Comparison of ENCODE assay signal across 26 cellular contexts in the genomic region with DNA sequence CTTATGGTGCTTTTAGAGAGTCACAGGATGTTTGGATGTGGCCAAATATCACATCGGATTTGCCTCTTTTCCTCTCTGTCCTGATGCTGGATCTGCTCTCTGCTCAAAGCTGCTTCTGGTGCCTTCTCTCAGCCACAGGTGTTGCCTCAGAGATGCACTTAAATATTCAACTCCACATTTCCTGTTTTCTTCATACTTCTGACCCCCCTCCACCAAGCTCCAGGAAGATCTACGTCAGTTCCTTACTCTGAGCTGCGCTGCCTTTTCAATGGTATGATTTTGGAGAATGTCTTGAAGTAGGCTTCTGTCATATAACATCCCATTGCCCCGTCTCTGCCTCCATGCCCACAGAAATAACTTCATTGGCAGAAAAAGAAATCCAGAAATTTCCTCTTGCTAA.
DNase-seq lines count a peak whose midpoint lies in the region; ATAC-seq, FAIRE-seq and TF ChIP-seq lines count a peak whose summit lies in the region.
"Had no signal": no experiment of that assay in that cellular context is flagged by ENCODE, and none has a peak within 500 bp of the region (broad histone marks: within the 10 kb centered on the region; RNA-seq: fewer than 3 reads in every experiment).

No MANE protein-coding gene starts in this region.

- peak overlapping the region; percentile 67 for H3K4me3 Mint-ChIP-seq in activated CD4-positive, alpha-beta T cell treated with anti-CD3 and anti-CD28 coated beads, Interleukin-2, amount 10 ng/mL, durations not matched to agents 24 days and 14 days
- no peak overlapping the region for H3K4me3 Mint-ChIP-seq in stimulated activated naive CD8-positive, alpha-beta T cell treated with anti-CD3 and anti-CD28 coated beads, Interleukin-15, amount 100 ng/mL, for 72 hours
- no peak overlapping the region for H3K4me3 Mint-ChIP-seq in activated CD8-positive, alpha-beta T cell treated with anti-CD3 and anti-CD28 coated beads for 36 hours
- H3K4me3 Mint-ChIP-seq: dendritic cell treated with granulocyte-macrophage colony-stimulating factor and Interleukin-4, amounts not matched to agents 40 ng/mL and 50 ng/mL, for 4 days; endodermal cell; natural killer cell treated with Interleukin-12 subunit alpha and Interleukin-12 subunit beta and Interleukin-15 and Interleukin-18, amount 100 ng/mL, for 72 hours had no signal

- H3K9me3 Mint-ChIP-seq in activated CD4-positive, alpha-beta T cell treated with anti-CD3 and anti-CD28 coated beads, Interleukin-2, amount 10 ng/mL, durations not matched to agents 24 days and 14 days, result no peaks in the 10 kb centered on the region
- H3K9me3 Mint-ChIP-seq in stimulated activated naive CD8-positive, alpha-beta T cell treated with anti-CD3 and anti-CD28 coated beads, Interleukin-15, amount 100 ng/mL, for 72 hours, result no peaks in the 10 kb centered on the region
- no peaks in the 10 kb centered on the region for H3K9me3 Mint-ChIP-seq in activated CD8-positive, alpha-beta T cell treated with anti-CD3 and anti-CD28 coated beads for 36 hours
- H3K9me3 Mint-ChIP-seq: dendritic cell treated with granulocyte-macrophage colony-stimulating factor and Interleukin-4, amounts not matched to agents 40 ng/mL and 50 ng/mL, for 4 days; endodermal cell; natural killer cell treated with Interleukin-12 subunit alpha and Interleukin-12 subunit beta and Interleukin-15 and Interleukin-18, amount 100 ng/mL, for 72 hours had no signal

- CTCF ChIA-PET in activated CD8-positive, alpha-beta T cell treated with anti-CD3 and anti-CD28 coated beads for 36 hours (lab: Charles Lee), result no interaction called here

- peaks cover 12% of the 10 kb centered on the region for H3K4me1 Mint-ChIP-seq in activated CD4-positive, alpha-beta T cell treated with anti-CD3 and anti-CD28 coated beads, Interleukin-2, amount 10 ng/mL, durations not matched to agents 24 days and 14 days
- peaks cover 9% of the 10 kb centered on the region for H3K4me1 Mint-ChIP-seq in stimulated activated naive CD8-positive, alpha-beta T cell treated with anti-CD3 and anti-CD28 coated beads, Interleukin-15, amount 100 ng/mL, for 72 hours
- peaks cover 6% of the 10 kb centered on the region for H3K4me1 Mint-ChIP-seq in activated CD8-positive, alpha-beta T cell treated with anti-CD3 and anti-CD28 coated beads for 36 hours (ENCODE audit: low read depth)

- H3K27ac Mint-ChIP-seq in activated CD4-positive, alpha-beta T cell treated with anti-CD3 and anti-CD28 coated beads, Interleukin-2, amount 10 ng/mL, durations not matched to agents 24 days and 14 days, result peak overlapping the region; percentile 90
- H3K27ac Mint-ChIP-seq in stimulated activated naive CD8-positive, alpha-beta T cell treated with anti-CD3 and anti-CD28 coated beads, Interleukin-15, amount 100 ng/mL, for 72 hours, result peak overlapping the region in 1 of 2 donors; percentile 43
- H3K27ac Mint-ChIP-seq in activated CD8-positive, alpha-beta T cell treated with anti-CD3 and anti-CD28 coated beads for 36 hours, result peak overlapping the region; percentile 31
- H3K27ac Mint-ChIP-seq: dendritic cell treated with granulocyte-macrophage colony-stimulating factor and Interleukin-4, amounts not matched to agents 40 ng/mL and 50 ng/mL, for 4 days; endodermal cell; natural killer cell treated with Interleukin-12 subunit alpha and Interleukin-12 subunit beta and Interleukin-15 and Interleukin-18, amount 100 ng/mL, for 72 hours had no signal

- H3K36me3 Mint-ChIP-seq in activated CD4-positive, alpha-beta T cell treated with anti-CD3 and anti-CD28 coated beads, Interleukin-2, amount 10 ng/mL, durations not matched to agents 24 days and 14 days (ENCODE audit: low read depth), result peaks cover 11% of the 10 kb centered on the region
- H3K36me3 Mint-ChIP-seq in activated CD8-positive, alpha-beta T cell treated with anti-CD3 and anti-CD28 coated beads for 36 hours (ENCODE audit: low read depth), result peaks cover 7% of the 10 kb centered on the region
- H3K36me3 Mint-ChIP-seq: natural killer cell treated with Interleukin-12 subunit alpha and Interleukin-12 subunit beta and Interleukin-15 and Interleukin-18, amount 100 ng/mL, for 72 hours had no signal

- H3K27me3 Mint-ChIP-seq in activated CD4-positive, alpha-beta T cell treated with anti-CD3 and anti-CD28 coated beads, Interleukin-2, amount 10 ng/mL, durations not matched to agents 24 days and 14 days, result no peaks in the 10 kb centered on the region
- H3K27me3 Mint-ChIP-seq in stimulated activated naive CD8-positive, alpha-beta T cell treated with anti-CD3 and anti-CD28 coated beads, Interleukin-15, amount 100 ng/mL, for 72 hours, result no peaks in the 10 kb centered on the region
- H3K27me3 Mint-ChIP-seq in activated CD8-positive, alpha-beta T cell treated with anti-CD3 and anti-CD28 coated beads for 36 hours, result no peaks in the 10 kb centered on the region
- H3K27me3 Mint-ChIP-seq: dendritic cell treated with granulocyte-macrophage colony-stimulating factor and Interleukin-4, amounts not matched to agents 40 ng/mL and 50 ng/mL, for 4 days; natural killer cell treated with Interleukin-12 subunit alpha and Interleukin-12 subunit beta and Interleukin-15 and Interleukin-18, amount 100 ng/mL, for 72 hours had no signal

- FAIRE-seq in GM19239 (lab: Jason Lieb, UNC), result no peak
- FAIRE-seq: A204.1, astrocyte, RCC 7860, TTC549 had no signal

- ATAC-seq in stimulated activated naive CD8-positive, alpha-beta T cell treated with anti-CD3 and anti-CD28 coated beads, Interleukin-15, amount 100 ng/mL, for 72 hours, result peak; percentile 65
- ATAC-seq in stimulated activated naive CD8-positive, alpha-beta T cell treated with anti-CD3 and anti-CD28 coated beads, Interleukin-15, Interleukin-2, amounts not matched to agents 100 U/mL and 50 U/mL, for 24 hours, result no peak
- ATAC-seq in activated CD8-positive, alpha-beta T cell treated with anti-CD3 and anti-CD28 coated beads for 36 hours, result peak; percentile 55
- ATAC-seq: esophagus mucosa; lower lobe of right lung; natural killer cell treated with Interleukin-12 subunit alpha and Interleukin-12 subunit beta and Interleukin-15 and Interleukin-18, amount 100 ng/mL, for 72 hours had no signal

- no peak for TF ChIP-seq CTCF in activated CD8-positive, alpha-beta T cell treated with anti-CD3 and anti-CD28 coated beads for 36 hours (IDR thresholded peaks at IDR 0.05)

- POLR2A ChIA-PET in activated CD8-positive, alpha-beta T cell treated with anti-CD3 and anti-CD28 coated beads for 36 hours (lab: Charles Lee), result no interaction called here

- peak; percentile 77 for DNase-seq in activated CD4-positive, alpha-beta T cell treated with anti-CD3 and anti-CD28 coated beads, Interleukin-2, amount 10 ng/mL, durations not matched to agents 24 days and 14 days
- DNase-seq in activated CD4-positive, alpha-beta T cell treated with anti-CD3 and anti-CD28 coated beads for 1 hour, result no peak
- no peak for DNase-seq in stimulated activated naive CD8-positive, alpha-beta T cell treated with anti-CD3 and anti-CD28 coated beads, Interleukin-15, amount 100 ng/mL, for 72 hours
- no peak for DNase-seq in stimulated activated naive CD8-positive, alpha-beta T cell treated with anti-CD3 and anti-CD28 coated beads, Interleukin-15, Interleukin-2, amounts not matched to agents 100 U/mL and 50 U/mL, for 24 hours
- DNase-seq in activated CD8-positive, alpha-beta T cell treated with anti-CD3 and anti-CD28 coated beads for 36 hours, result peak; percentile 10
- DNase-seq in GM19239 (ENCODE audit: insufficient read length, low spot score), result no peak
- DNase-seq in head of caudate nucleus, result no peak
- no peak for DNase-seq in NAMALWA (ENCODE audit: low spot score)
- DNase-seq: caudate nucleus, endodermal cell, foreskin melanocyte, H7, kidney glomerular epithelial cell, lower lobe of right lung, NCI-H1105, NCI-H1930, NCI-H526, SIG-M5, transverse colon had no signal

- intact Hi-C loops in activated CD4-positive, alpha-beta T cell treated with anti-CD3 and anti-CD28 coated beads, Interleukin-2, amount 10 ng/mL, durations not matched to agents 24 days and 14 days (cut with micrococcal nuclease), result no loop called here
- intact Hi-C loops in activated CD8-positive, alpha-beta T cell treated with anti-CD3 and anti-CD28 coated beads for 36 hours (cut with micrococcal nuclease), result no loop called here
- intact Hi-C loops in head of caudate nucleus (cut with DNase I), result no loop called here

Comparison
In these comparisons a context has a peak if more than half of its experiments do, and no peak if none do; other contexts are left out.
1. DNase-seq: peak in activated CD4-positive, alpha-beta T cell treated with anti-CD3 and anti-CD28 coated beads, Interleukin-2, amount 10 ng/mL, durations not matched to agents 24 days and 14 days (single experiment) and activated CD8-positive, alpha-beta T cell treated with anti-CD3 and anti-CD28 coated beads for 36 hours (single experiment); none in activated CD4-positive, alpha-beta T cell treated with anti-CD3 and anti-CD28 coated beads for 1 hour (single experiment), stimulated activated naive CD8-positive, alpha-beta T cell treated with anti-CD3 and anti-CD28 coated beads, Interleukin-15, amount 100 ng/mL, for 72 hours (0 of 2), stimulated activated naive CD8-positive, alpha-beta T cell treated with anti-CD3 and anti-CD28 coated beads, Interleukin-15, Interleukin-2, amounts not matched to agents 100 U/mL and 50 U/mL, for 24 hours (single experiment), GM19239 (single experiment), head of caudate nucleus (0 of 42) and NAMALWA (single experiment).